Comparison of ENCODE assay signal across 15 cellular contexts in genomic region chr17:42853968-42854790, GRCh38. TPM values are rescaled to one million over a fixed set of nuclear protein-coding genes. Genes with fewer than 3 reads are reported as not detected.
DNase-seq lines count a peak whose midpoint lies in the region; TF ChIP-seq lines count a peak whose summit lies in the region.
"Had no signal": no experiment of that assay in that cellular context is flagged by ENCODE, and none has a peak within 500 bp of the region (broad histone marks: within the 10 kb centered on the region; RNA-seq: fewer than 3 reads in every experiment).

No MANE protein-coding gene starts in this region.

- H3K79me2 ChIP-seq in KMS-11 (ENCODE audit: insufficient read depth, low read depth), result no peaks in the 10 kb centered on the region

- no peaks in the 10 kb centered on the region for H4K20me1 ChIP-seq in KMS-11 (ENCODE audit: insufficient read depth)

- peak overlapping the region; percentile 31; the same call in 1 of the 2 replicates for H3K9ac ChIP-seq in KMS-11
- peak overlapping the region; percentile 10 to 30 (median 25) for H3K9ac ChIP-seq in skeletal muscle tissue (ENCODE audit: low read depth in 1 of 3, low read length in 3 of 3)

- H3K27me3 ChIP-seq in KMS-11 (ENCODE audit: insufficient read depth, low read depth), result no peaks in the 10 kb centered on the region
- no peaks in the 10 kb centered on the region for H3K27me3 ChIP-seq in esophagus squamous epithelium
- H3K27me3 ChIP-seq in skeletal muscle tissue (ENCODE audit: control insufficient read depth in 3 of 3, insufficient read depth in 3 of 3, low read length in 3 of 3), result peaks cover 3 to 23% (median 6%) of the 10 kb centered on the region in 3 donors
- H3K27me3 ChIP-seq: cardiac muscle cell, MG63 had no signal

- no peak for TF ChIP-seq POLR2A in esophagus squamous epithelium (IDR thresholded peaks at IDR 0.05)

- H3K36me3 ChIP-seq in KMS-11 (ENCODE audit: insufficient read depth) (no peaks in the 10 kb centered on the region), esophagus squamous epithelium (no peaks in the 10 kb centered on the region), skeletal muscle tissue (ENCODE audit: control insufficient read depth in 3 of 3, insufficient read depth in 3 of 3, low read length in 3 of 3) (peaks cover 0 to 2% (median 0%) of the 10 kb centered on the region in 3 donors)
- H3K36me3 ChIP-seq: cardiac muscle cell, MG63 had no signal

- peak overlapping the region; percentile 74 for H3K4me2 ChIP-seq in KMS-11

- H3K4me3 ChIP-seq in KMS-11 (IDR thresholded peaks at IDR 0.05; ENCODE audit: insufficient read depth, low read depth, low read length) (no peak overlapping the region), esophagus squamous epithelium (peak overlapping the region; percentile 11 to 67 (median 44)), skeletal muscle tissue (ENCODE audit: low read length in 3 of 3) (peak overlapping the region; percentile 49 to 70 (median 69))
- H3K4me3 ChIP-seq: cardiac muscle cell, MG63 had no signal

- H3K27ac ChIP-seq in KMS-11 (peak overlapping the region; percentile 60; the same call in 1 of the 2 replicates), esophagus squamous epithelium (peak overlapping the region; percentile 15 to 90 (median 84)), skeletal muscle tissue (ENCODE audit: low read depth, low read length) (no peak overlapping the region)
- H3K27ac ChIP-seq: cardiac muscle cell had no signal

- 63 to 70% methylated on average over 9 to 10 of the region's 15 CpGs for WGBS in esophagus squamous epithelium, 2 donors

- intact Hi-C loops in esophagus squamous epithelium (cut with DNase I), result no loop called here

- DNase-seq in esophagus squamous epithelium (lab: John Stamatoyannopoulos, UW) (no peak), Ammon's horn (ENCODE audit: low spot score) (no peak), hippocampal formation (lab: John Stamatoyannopoulos, UW) (no peak)
- no peak for DNase-seq in activated CD4-positive, alpha-beta T cell treated with anti-CD3 and anti-CD28 coated beads, Interleukin-2, amount 50 U/mL, for 4 hours
- DNase-seq: effector CD4-positive, alpha-beta T cell; MG63; NCI-H187 treated with DMSO at 0.1 percent for 48 hours; NCI-H510A; SIG-M5; T-helper 17 cell had no signal

- H3K4me1 ChIP-seq in KMS-11 (ENCODE audit: low read depth, poor library complexity, severe bottlenecking), result peaks cover 45% of the 10 kb centered on the region
- peaks cover 5 to 62% (median 10%) of the 10 kb centered on the region in 3 donors for H3K4me1 ChIP-seq in esophagus squamous epithelium
- H3K4me1 ChIP-seq in skeletal muscle tissue (ENCODE audit: control insufficient read depth in 3 of 3, insufficient read depth in 3 of 3, low read length in 3 of 3), result peaks cover 0 to 13% (median 6%) of the 10 kb centered on the region in 3 donors

- no peak for TF ChIP-seq CTCF in KMS-11 (conservative IDR thresholded peaks at IDR 0.05; ENCODE audit: low read depth, low read length)
- no peak for TF ChIP-seq CTCF in esophagus squamous epithelium (IDR thresholded peaks at IDR 0.05)

- no peaks in the 10 kb centered on the region for H3K9me3 ChIP-seq in esophagus squamous epithelium
- no peaks in the 10 kb centered on the region for H3K9me3 ChIP-seq in skeletal muscle tissue (ENCODE audit: control insufficient read depth in 3 of 3, low read length in 3 of 3)
- H3K9me3 ChIP-seq: MG63 had no signal

- H2AFZ ChIP-seq in KMS-11 (ENCODE audit: low read depth), result peak overlapping the region; percentile 41; the same call in 1 of the 2 replicates

RNA-seq across cellular contexts. Expression of gene AOC3, which starts 3.2 kb away (rescaled TPM):
- total RNA-seq in esophagus squamous epithelium, result 10 to 100 TPM in 1 of 4 donors, 1 to 10 TPM in 3; 3.3 to 24.0 (median 6.6) TPM
- 16.2 TPM for total RNA-seq in skeletal muscle tissue
- total RNA-seq: osteoblast had no signal

RNA-seq across cellular contexts. Expression of gene AOC2, which starts 9.8 kb away (rescaled TPM):
- total RNA-seq in esophagus squamous epithelium (1 to 10 TPM in 2 of 4 donors, under 1 TPM in 2; 0.61 to 2.1 (median 1.2) TPM), skeletal muscle tissue (0.52 TPM)

RNA-seq across cellular contexts. Expression of gene PSME3, which starts 21.0 kb away (rescaled TPM):
- total RNA-seq in esophagus squamous epithelium, result 100 to 1,000 TPM in 1 of 4 donors, 10 to 100 TPM in 3; 91.0 to 121 (median 93.7) TPM
- total RNA-seq in skeletal muscle tissue, result 31.8 TPM

RNA-seq across cellular contexts. Expression of gene BECN1, which starts 30.1 kb away (rescaled TPM):
- total RNA-seq in esophagus squamous epithelium (100 to 1,000 TPM in 1 of 4 donors, 10 to 100 TPM in 3; 81.5 to 100 (median 84.5) TPM), skeletal muscle tissue (44.9 TPM)

RNA-seq across cellular contexts. Expression of gene G6PC1, which starts 46.4 kb away (rescaled TPM):
- not detected for total RNA-seq in esophagus squamous epithelium
- not detected for total RNA-seq in skeletal muscle tissue
- total RNA-seq: cardiac muscle cell, osteoblast, T-helper 17 cell, WTC11 had no signal
